In genomic region chr9:133417541-133418461, GRCh38 we compare ENCODE assay signal across 1 cellular context.
TF ChIP-seq lines count a peak whose summit lies in the region.

A gene with protein sequence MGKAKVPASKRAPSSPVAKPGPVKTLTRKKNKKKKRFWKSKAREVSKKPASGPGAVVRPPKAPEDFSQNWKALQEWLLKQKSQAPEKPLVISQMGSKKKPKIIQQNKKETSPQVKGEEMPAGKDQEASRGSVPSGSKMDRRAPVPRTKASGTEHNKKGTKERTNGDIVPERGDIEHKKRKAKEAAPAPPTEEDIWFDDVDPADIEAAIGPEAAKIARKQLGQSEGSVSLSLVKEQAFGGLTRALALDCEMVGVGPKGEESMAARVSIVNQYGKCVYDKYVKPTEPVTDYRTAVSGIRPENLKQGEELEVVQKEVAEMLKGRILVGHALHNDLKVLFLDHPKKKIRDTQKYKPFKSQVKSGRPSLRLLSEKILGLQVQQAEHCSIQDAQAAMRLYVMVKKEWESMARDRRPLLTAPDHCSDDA (minus strand): TSS chr9:133418010. CDS start chr9:133417844, 166 bp downstream.

TF ChIP-seq in HepG2, 621 proteins besides CTCF, POLR2A, EP300 and RAD21 (continued from another document and continues in another):
- TF ChIP-seq ZBTB33 (CRISPR knock-in tag; IDR thresholded peaks at IDR 0.05) (peak; percentile 43), AFF4 (CRISPR knock-in tag; IDR thresholded peaks at IDR 0.05) (no peak), ZNF841 (CRISPR knock-in tag; IDR thresholded peaks at IDR 0.05; ENCODE audit: borderline replicate concordance) (peak; percentile 89; the same call in 1 of the 2 replicates), SIX4 (CRISPR knock-in tag; IDR thresholded peaks at IDR 0.05) (peak; percentile 37; the same call in 1 of the 2 replicates), NRL (CRISPR knock-in tag; IDR thresholded peaks at IDR 0.05; ENCODE audit: borderline replicate concordance) (peak; percentile 83; the same call in 1 of the 2 replicates), ZNF746 (CRISPR knock-in tag; IDR thresholded peaks at IDR 0.05) (no peak), ZNF790 (CRISPR knock-in tag; IDR thresholded peaks at IDR 0.05; ENCODE audit: borderline replicate concordance) (no peak), ZNF263 (CRISPR knock-in tag; IDR thresholded peaks at IDR 0.05) (peak; percentile 79), MIER2 (CRISPR knock-in tag; IDR thresholded peaks at IDR 0.05) (peak; percentile 50; the same call in 1 of the 2 replicates), FOXO4 (CRISPR knock-in tag; conservative IDR thresholded peaks at IDR 0.05) (0 out of 2 replicates have a peak, but pooled peaks have one; percentile 39), ZBTB38 (CRISPR knock-in tag; IDR thresholded peaks at IDR 0.05) (peak; percentile 91), RXRB (CRISPR knock-in tag; IDR thresholded peaks at IDR 0.05; ENCODE audit: borderline replicate concordance) (peak; percentile 99), SRF (IDR thresholded peaks at IDR 0.05; ENCODE audit: low read depth, low read length) (no peak; the same call in 1 of the 2 replicates), POGZ (CRISPR knock-in tag; IDR thresholded peaks at IDR 0.05) (peak; percentile 75; the same call in 1 of the 2 replicates), ZNF343 (CRISPR knock-in tag; IDR thresholded peaks at IDR 0.05) (0 out of 2 replicates have a peak, but pooled peaks have one; percentile 18), ZNF713 (CRISPR knock-in tag; IDR thresholded peaks at IDR 0.05) (no peak), ELF3 (CRISPR knock-in tag; IDR thresholded peaks at IDR 0.05) (peak; percentile 54; the same call in 1 of the 2 replicates), TCF7 (IDR thresholded peaks at IDR 0.05; ENCODE audit: low read depth) (no peak), KLF9 (CRISPR knock-in tag; IDR thresholded peaks at IDR 0.05; ENCODE audit: low read depth) (peak; percentile 86), SIN3A (IDR thresholded peaks at IDR 0.05; ENCODE audit: borderline replicate concordance, low read depth, low read length) (peak; percentile 27; the same call in 1 of the 2 replicates), ZMYM3 (CRISPR knock-in tag; IDR thresholded peaks at IDR 0.05) (peak; percentile 58; the same call in 1 of the 2 replicates), TEAD3 (CRISPR knock-in tag; optimal IDR thresholded peaks at IDR 0.05; ENCODE audit: borderline replicate concordance) (peak; percentile 89), ZBTB21 (CRISPR knock-in tag; IDR thresholded peaks at IDR 0.05) (no peak), LRRFIP1 (CRISPR knock-in tag; conservative IDR thresholded peaks at IDR 0.05) (no peak), THAP8 (CRISPR knock-in tag; IDR thresholded peaks at IDR 0.05; ENCODE audit: borderline replicate concordance) (peak; percentile 96; the same call in 1 of the 2 replicates), IKZF5 (CRISPR knock-in tag; IDR thresholded peaks at IDR 0.05) (peak; percentile 86), ZNF83 (CRISPR knock-in tag; IDR thresholded peaks at IDR 0.05; ENCODE audit: borderline replicate concordance) (no peak), KDM2A (CRISPR knock-in tag; IDR thresholded peaks at IDR 0.05; ENCODE audit: borderline replicate concordance, low read depth) (peak; percentile 87)
- TF ChIP-seq, protein P1, sequence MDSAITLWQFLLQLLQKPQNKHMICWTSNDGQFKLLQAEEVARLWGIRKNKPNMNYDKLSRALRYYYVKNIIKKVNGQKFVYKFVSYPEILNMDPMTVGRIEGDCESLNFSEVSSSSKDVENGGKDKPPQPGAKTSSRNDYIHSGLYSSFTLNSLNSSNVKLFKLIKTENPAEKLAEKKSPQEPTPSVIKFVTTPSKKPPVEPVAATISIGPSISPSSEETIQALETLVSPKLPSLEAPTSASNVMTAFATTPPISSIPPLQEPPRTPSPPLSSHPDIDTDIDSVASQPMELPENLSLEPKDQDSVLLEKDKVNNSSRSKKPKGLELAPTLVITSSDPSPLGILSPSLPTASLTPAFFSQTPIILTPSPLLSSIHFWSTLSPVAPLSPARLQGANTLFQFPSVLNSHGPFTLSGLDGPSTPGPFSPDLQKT (CRISPR knock-in tag; IDR thresholded peaks at IDR 0.05; ENCODE audit: borderline replicate concordance): no peak
- TF ChIP-seq, protein P2, sequence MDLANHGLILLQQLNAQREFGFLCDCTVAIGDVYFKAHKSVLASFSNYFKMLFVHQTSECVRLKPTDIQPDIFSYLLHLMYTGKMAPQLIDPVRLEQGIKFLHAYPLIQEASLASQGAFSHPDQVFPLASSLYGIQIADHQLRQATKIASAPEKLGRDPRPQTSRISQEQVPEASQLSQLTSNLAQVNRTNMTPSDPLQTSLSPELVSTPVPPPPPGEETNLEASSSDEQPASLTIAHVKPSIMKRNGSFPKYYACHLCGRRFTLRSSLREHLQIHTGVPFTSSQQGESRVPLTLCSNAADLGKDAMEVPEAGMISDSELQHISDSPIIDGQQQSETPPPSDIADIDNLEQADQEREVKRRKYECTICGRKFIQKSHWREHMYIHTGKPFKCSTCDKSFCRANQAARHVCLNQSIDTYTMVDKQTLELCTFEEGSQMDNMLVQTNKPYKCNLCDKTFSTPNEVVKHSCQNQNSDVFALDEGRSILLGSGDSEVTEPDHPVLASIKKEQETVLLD (CRISPR knock-in tag; IDR thresholded peaks at IDR 0.05; ENCODE audit: low read depth): peak; percentile 98
- TF ChIP-seq, protein P3, sequence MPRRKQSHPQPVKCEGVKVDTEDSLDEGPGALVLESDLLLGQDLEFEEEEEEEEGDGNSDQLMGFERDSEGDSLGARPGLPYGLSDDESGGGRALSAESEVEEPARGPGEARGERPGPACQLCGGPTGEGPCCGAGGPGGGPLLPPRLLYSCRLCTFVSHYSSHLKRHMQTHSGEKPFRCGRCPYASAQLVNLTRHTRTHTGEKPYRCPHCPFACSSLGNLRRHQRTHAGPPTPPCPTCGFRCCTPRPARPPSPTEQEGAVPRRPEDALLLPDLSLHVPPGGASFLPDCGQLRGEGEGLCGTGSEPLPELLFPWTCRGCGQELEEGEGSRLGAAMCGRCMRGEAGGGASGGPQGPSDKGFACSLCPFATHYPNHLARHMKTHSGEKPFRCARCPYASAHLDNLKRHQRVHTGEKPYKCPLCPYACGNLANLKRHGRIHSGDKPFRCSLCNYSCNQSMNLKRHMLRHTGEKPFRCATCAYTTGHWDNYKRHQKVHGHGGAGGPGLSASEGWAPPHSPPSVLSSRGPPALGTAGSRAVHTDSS (CRISPR knock-in tag; conservative IDR thresholded peaks at IDR 0.05): no peak
- TF ChIP-seq, protein P4, sequence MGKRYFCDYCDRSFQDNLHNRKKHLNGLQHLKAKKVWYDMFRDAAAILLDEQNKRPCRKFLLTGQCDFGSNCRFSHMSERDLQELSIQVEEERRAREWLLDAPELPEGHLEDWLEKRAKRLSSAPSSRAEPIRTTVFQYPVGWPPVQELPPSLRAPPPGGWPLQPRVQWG (CRISPR knock-in tag; IDR thresholded peaks at IDR 0.05; ENCODE audit: borderline replicate concordance, low read depth): no peak
- TF ChIP-seq, protein P5, sequence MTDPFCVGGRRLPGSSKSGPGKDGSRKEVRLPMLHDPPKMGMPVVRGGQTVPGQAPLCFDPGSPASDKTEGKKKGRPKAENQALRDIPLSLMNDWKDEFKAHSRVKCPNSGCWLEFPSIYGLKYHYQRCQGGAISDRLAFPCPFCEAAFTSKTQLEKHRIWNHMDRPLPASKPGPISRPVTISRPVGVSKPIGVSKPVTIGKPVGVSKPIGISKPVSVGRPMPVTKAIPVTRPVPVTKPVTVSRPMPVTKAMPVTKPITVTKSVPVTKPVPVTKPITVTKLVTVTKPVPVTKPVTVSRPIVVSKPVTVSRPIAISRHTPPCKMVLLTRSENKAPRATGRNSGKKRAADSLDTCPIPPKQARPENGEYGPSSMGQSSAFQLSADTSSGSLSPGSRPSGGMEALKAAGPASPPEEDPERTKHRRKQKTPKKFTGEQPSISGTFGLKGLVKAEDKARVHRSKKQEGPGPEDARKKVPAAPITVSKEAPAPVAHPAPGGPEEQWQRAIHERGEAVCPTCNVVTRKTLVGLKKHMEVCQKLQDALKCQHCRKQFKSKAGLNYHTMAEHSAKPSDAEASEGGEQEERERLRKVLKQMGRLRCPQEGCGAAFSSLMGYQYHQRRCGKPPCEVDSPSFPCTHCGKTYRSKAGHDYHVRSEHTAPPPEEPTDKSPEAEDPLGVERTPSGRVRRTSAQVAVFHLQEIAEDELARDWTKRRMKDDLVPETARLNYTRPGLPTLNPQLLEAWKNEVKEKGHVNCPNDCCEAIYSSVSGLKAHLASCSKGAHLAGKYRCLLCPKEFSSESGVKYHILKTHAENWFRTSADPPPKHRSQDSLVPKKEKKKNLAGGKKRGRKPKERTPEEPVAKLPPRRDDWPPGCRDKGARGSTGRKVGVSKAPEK (CRISPR knock-in tag; IDR thresholded peaks at IDR 0.05; ENCODE audit: borderline replicate concordance): no peak; the same call in 1 of the 2 replicates
